In the genomic region with DNA sequence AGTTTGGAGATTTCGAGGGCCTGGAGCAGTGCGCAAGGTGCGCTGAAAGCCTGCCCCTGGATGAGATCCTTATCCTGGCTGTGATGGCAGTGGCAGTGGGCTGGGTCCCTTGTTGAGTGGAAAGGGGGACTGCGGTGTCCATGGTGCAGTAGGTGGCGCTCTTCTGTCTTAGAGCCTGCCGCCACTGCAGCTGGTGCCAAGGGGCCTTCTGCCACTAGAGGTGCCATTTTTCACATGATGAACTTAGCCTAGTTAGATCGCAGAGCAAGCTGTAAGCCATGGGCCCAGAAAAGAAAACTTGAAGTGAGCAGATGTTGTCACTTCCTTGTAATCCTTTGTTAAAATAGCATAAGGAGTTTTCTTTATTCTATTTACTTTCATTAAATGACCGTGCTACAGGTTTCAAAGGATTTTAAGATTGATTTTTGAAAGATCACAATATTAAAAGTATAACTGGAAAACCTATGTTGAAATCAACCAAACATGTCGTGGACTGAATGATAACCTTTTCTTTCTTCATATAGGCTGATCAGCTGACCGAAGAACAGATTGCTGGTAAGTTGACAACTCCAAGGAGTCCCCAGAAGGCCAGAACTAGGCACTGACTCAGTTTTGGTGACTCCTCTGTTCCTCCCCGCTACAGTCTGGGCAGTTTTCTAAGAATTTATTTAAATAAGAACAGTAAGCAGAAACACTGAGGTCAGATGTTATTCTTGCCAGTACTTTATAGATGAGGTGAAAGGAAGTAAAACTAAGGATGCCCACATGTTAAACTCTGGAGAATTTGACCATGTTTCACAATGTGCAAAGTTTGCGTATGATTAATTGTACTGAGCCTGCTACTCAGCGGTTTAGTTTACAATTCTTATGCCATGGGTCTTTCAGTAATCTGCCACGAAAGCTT, we compare ENCODE assay signal across 8 cellular contexts. TPM values are rescaled to one million over a fixed set of nuclear protein-coding genes. Genes with fewer than 3 reads are reported as not detected.
DNase-seq lines count a peak whose midpoint lies in the region; ATAC-seq and TF ChIP-seq lines count a peak whose summit lies in the region.

No MANE protein-coding gene starts in this region.

- TF ChIP-seq POLR2A in erythroblast (IDR thresholded peaks at IDR 0.05; ENCODE audit: low read length) = peak; percentile 36

- peaks cover 30 to 39% (median 33%) of the 10 kb centered on the region in 3 donors for H3K4me1 Mint-ChIP-seq in IgD-negative memory B cell

- no peaks in the 10 kb centered on the region for H3K27me3 Mint-ChIP-seq in IgD-negative memory B cell

- peak; percentile 49 for ATAC-seq in GM21528 (IDR thresholded peaks at IDR 0.05; ENCODE audit: low FRiP score, unreplicated experiment)

- peaks cover 0 to 2% (median 0%) of the 10 kb centered on the region in 3 donors for H3K9me3 Mint-ChIP-seq in IgD-negative memory B cell

- H3K27ac Mint-ChIP-seq in IgD-negative memory B cell = peak overlapping the region; percentile 98 to 99 (median 98)

- H3K36me3 Mint-ChIP-seq in IgD-negative memory B cell = peaks cover 2% of the 10 kb centered on the region

- DNase-seq in DMS 273 treated with DMSO at 0.1 percent for 48 hours (lab: John Stamatoyannopoulos, UW) (peak; percentile 89), OCI-M2 (lab: John Stamatoyannopoulos, UW; ENCODE audit: unreplicated experiment) (peak; percentile 74), activated T-cell treated with anti-CD3 and anti-CD28 coated beads for 48 hours (ENCODE audit: low read depth) (peak; percentile 78), erythroblast (lab: John Stamatoyannopoulos, UW) (peak; percentile 94), myocyte (ENCODE audit: low read depth) (peak; percentile 95)
- DNase-seq in stimulated activated CD8-positive, alpha-beta memory T cell treated with anti-CD3 and anti-CD28 coated beads, Interleukin-7, amount 100 ng/mL, for 1 hour (ENCODE audit: low read depth in 2 of 2) = peak; percentile 61 to 67

- peak overlapping the region; percentile 92 to 99 (median 98) for H3K4me3 Mint-ChIP-seq in IgD-negative memory B cell

RNA-seq across cellular contexts. Expression of a gene that starts 3.0 kb away (rescaled TPM):
- polyA plus RNA-seq in IgD-negative memory B cell = 1,383 TPM
- 694 and 961 TPM in 2 replicates for total RNA-seq in myocyte
- 302 TPM for polyA plus RNA-seq in myocyte (2012)

Comparison
In these comparisons a context has a peak if more than half of its experiments do, and no peak if none do; other contexts are left out.
1. Peak in every context shown above with its lines: DNase-seq and ATAC-seq.